8 cellular contexts compared by ENCODE assay signal in genomic region chr10:5814110-5815107, GRCh38. TPM values are rescaled to one million over a fixed set of nuclear protein-coding genes. Genes with fewer than 3 reads are reported as not detected.
DNase-seq lines count a peak whose midpoint lies in the region; ATAC-seq lines count a peak whose summit lies in the region.

No MANE protein-coding gene starts in this region.

- peaks cover 0 to 12% (median under 1%) of the 10 kb centered on the region in 3 donors for H3K36me3 Mint-ChIP-seq in CD8-positive, alpha-beta memory T cell
- peaks cover 21% of the 10 kb centered on the region for H3K36me3 Mint-ChIP-seq in activated T-helper 17 cell treated with anti-CD3 and anti-CD28 coated beads, Interleukin-2, amount 50 U/mL, for 72 hours (ENCODE audit: low read depth)
- no peaks in the 10 kb centered on the region for H3K36me3 Mint-ChIP-seq in immature natural killer cell

- H3K9ac ChIP-seq in subcutaneous abdominal adipose tissue (ENCODE audit: low read length in 5 of 5) = peak overlapping the region; percentile 63 to 96 (median 90)

- no peaks in the 10 kb centered on the region for H3K9me3 Mint-ChIP-seq in CD8-positive, alpha-beta memory T cell
- H3K9me3 Mint-ChIP-seq in activated T-helper 17 cell treated with anti-CD3 and anti-CD28 coated beads, Interleukin-2, amount 50 U/mL, for 72 hours = no peaks in the 10 kb centered on the region
- no peaks in the 10 kb centered on the region for H3K9me3 Mint-ChIP-seq in immature natural killer cell

- ATAC-seq in HG03558 (IDR thresholded peaks at IDR 0.05; ENCODE audit: extremely low read depth, unreplicated experiment) (peak; percentile 1), HG03342 (IDR thresholded peaks at IDR 0.05; ENCODE audit: unreplicated experiment) (no peak)
- no peak for ATAC-seq in activated T-helper 17 cell treated with anti-CD3 and anti-CD28 coated beads, Interleukin-2, amount 50 U/mL, for 72 hours (replicated peaks)

- DNase-seq in CD8-positive, alpha-beta memory T cell = no peak
- no peak for DNase-seq in immature natural killer cell
- DNase-seq in NCI-H2107 treated with DMSO at 0.1 percent for 48 hours (lab: John Stamatoyannopoulos, UW; ENCODE audit: unreplicated experiment) = no peak
- no peak for DNase-seq in H4 (ENCODE audit: low spot score)

- H3K4me1 ChIP-seq in CD8-positive, alpha-beta memory T cell (ENCODE audit: insufficient read depth, low read length) = peaks cover 48% of the 10 kb centered on the region
- peaks cover 9 to 42% (median 40%) of the 10 kb centered on the region in 5 donors for H3K4me1 ChIP-seq in subcutaneous abdominal adipose tissue (ENCODE audit: control insufficient read depth in 5 of 5, insufficient read depth in 5 of 5, low read length in 5 of 5)

- peak overlapping the region; percentile 93 to 98 (median 97) for H3K27ac Mint-ChIP-seq in CD8-positive, alpha-beta memory T cell
- H3K27ac Mint-ChIP-seq in activated T-helper 17 cell treated with anti-CD3 and anti-CD28 coated beads, Interleukin-2, amount 50 U/mL, for 72 hours = peak overlapping the region; percentile 95
- peak overlapping the region; percentile 80 to 97 (median 96) for H3K27ac Mint-ChIP-seq in immature natural killer cell

- H3K4me1 Mint-ChIP-seq in CD8-positive, alpha-beta memory T cell = peaks cover 49 to 53% (median 52%) of the 10 kb centered on the region in 3 donors
- H3K4me1 Mint-ChIP-seq in activated T-helper 17 cell treated with anti-CD3 and anti-CD28 coated beads, Interleukin-2, amount 50 U/mL, for 72 hours = peaks cover 43% of the 10 kb centered on the region
- peaks cover 47 to 52% of the 10 kb centered on the region in 2 donors for H3K4me1 Mint-ChIP-seq in immature natural killer cell

- H3K36me3 ChIP-seq in CD8-positive, alpha-beta memory T cell (ENCODE audit: insufficient read depth, low read length) = no peaks in the 10 kb centered on the region
- no peaks in the 10 kb centered on the region for H3K36me3 ChIP-seq in subcutaneous abdominal adipose tissue (ENCODE audit: control insufficient read depth in 5 of 5, insufficient read depth in 5 of 5, low read length in 5 of 5)

- H3K27me3 Mint-ChIP-seq in CD8-positive, alpha-beta memory T cell = no peaks in the 10 kb centered on the region
- no peaks in the 10 kb centered on the region for H3K27me3 Mint-ChIP-seq in activated T-helper 17 cell treated with anti-CD3 and anti-CD28 coated beads, Interleukin-2, amount 50 U/mL, for 72 hours
- H3K27me3 Mint-ChIP-seq in immature natural killer cell (ENCODE audit: low read depth in 3 of 3) = peaks cover 3 to 9% (median 4%) of the 10 kb centered on the region in 3 donors

- H3K27me3 ChIP-seq in CD8-positive, alpha-beta memory T cell (ENCODE audit: insufficient read depth, low read length, poor library complexity, severe bottlenecking) = no peaks in the 10 kb centered on the region
- H3K27me3 ChIP-seq in subcutaneous abdominal adipose tissue (ENCODE audit: control insufficient read depth in 5 of 5, insufficient read depth in 4 of 5, low read length in 5 of 5) = no peaks in the 10 kb centered on the region

- peak overlapping the region; percentile 86 to 99 (median 90) for H3K4me3 Mint-ChIP-seq in CD8-positive, alpha-beta memory T cell
- peak overlapping the region; percentile 99 for H3K4me3 Mint-ChIP-seq in activated T-helper 17 cell treated with anti-CD3 and anti-CD28 coated beads, Interleukin-2, amount 50 U/mL, for 72 hours
- H3K4me3 Mint-ChIP-seq in immature natural killer cell = peak overlapping the region; percentile 88 to 99 (median 94)

- POLR2A ChIA-PET in CD8-positive, alpha-beta memory T cell (lab: Charles Lee) = interaction anchor here (0.5 to 1.9 kb wide), 5 partner anchors 23 to 161 kb away, joined by 3 to 16 read pairs (median 4); partner anchors contain the start of genes ANKRD16 and FBH1

- peak overlapping the region; percentile 96 for H3K27ac ChIP-seq in CD8-positive, alpha-beta memory T cell (ENCODE audit: low read depth, low read length)
- H3K27ac ChIP-seq in subcutaneous abdominal adipose tissue (ENCODE audit: low read depth, low read length) = peak overlapping the region; percentile 97

- peak overlapping the region; percentile 90 for H3K4me3 ChIP-seq in CD8-positive, alpha-beta memory T cell (ENCODE audit: low read length)
- H3K4me3 ChIP-seq in subcutaneous abdominal adipose tissue (ENCODE audit: low read depth in 1 of 5, low read length in 5 of 5) = peak overlapping the region; percentile 77 to 97 (median 84)

- CTCF ChIA-PET in CD8-positive, alpha-beta memory T cell (lab: Charles Lee) = interaction anchor here (1.1 to 1.8 kb wide), 2 partner anchors 8 to 59 kb away, joined by 3 to 7 read pairs; no protein-coding TSS in a partner anchor

- no peaks in the 10 kb centered on the region for H3K9me3 ChIP-seq in CD8-positive, alpha-beta memory T cell (ENCODE audit: low read length)
- no peaks in the 10 kb centered on the region for H3K9me3 ChIP-seq in subcutaneous abdominal adipose tissue (ENCODE audit: control insufficient read depth in 5 of 5, low read length in 5 of 5)

RNA-seq across cellular contexts. Expression of gene GDI2, which starts 1.2 kb away (rescaled TPM):
- 100 to 1,000 TPM; 311 to 319 TPM for total RNA-seq in CD8-positive, alpha-beta memory T cell
- 171 TPM for polyA plus RNA-seq in CD8-positive, alpha-beta memory T cell
- 100 to 1,000 TPM; 190 to 266 TPM for total RNA-seq in activated T-helper 17 cell treated with anti-CD3 and anti-CD28 coated beads, Interleukin-2, amount 50 U/mL, for 72 hours
- polyA plus RNA-seq in immature natural killer cell = 100 to 1,000 TPM; 181 to 290 (median 199) TPM
- 241 and 283 TPM in 2 replicates for total RNA-seq in H4 (2014; rRNA removed; shearing (Covaris generic))
